ENCODE assay signal across 1 cellular context in genomic region chr19:18317998-18318800, GRCh38.
TF ChIP-seq lines count a peak whose summit lies in the region.

No MANE protein-coding gene starts in this region.

TF ChIP-seq in K562, 482 proteins besides CTCF, POLR2A, EP300 and RAD21 (continues in another document):
- no peak for TF ChIP-seq CHD4 (IDR thresholded peaks at IDR 0.05; ENCODE audit: insufficient read depth, insufficient replicate concordance, low read depth, low read length, poor library complexity, severe bottlenecking)
- TF ChIP-seq ZNF354B (CRISPR knock-in tag; IDR thresholded peaks at IDR 0.05) = no peak
- TF ChIP-seq ZBTB1 (CRISPR knock-in tag; IDR thresholded peaks at IDR 0.05; ENCODE audit: borderline replicate concordance, low read depth) = 0 out of 2 replicates have a peak, but pooled peaks have one; percentile 29
- no peak for TF ChIP-seq SRSF7 (optimal IDR thresholded peaks at IDR 0.05; ENCODE audit: low read depth, low read length)
- TF ChIP-seq YBX1 (IDR thresholded peaks at IDR 0.05) = no peak
- TF ChIP-seq ZNF395 (CRISPR knock-in tag; IDR thresholded peaks at IDR 0.05) = peak; percentile 92
- no peak for TF ChIP-seq ZC3H11A (IDR thresholded peaks at IDR 0.05; ENCODE audit: low read depth, low read length)
- no peak for TF ChIP-seq FOSL1 (tag; conservative IDR thresholded peaks at IDR 0.05)
- no peak for TF ChIP-seq SREBF1 (IDR thresholded peaks at IDR 0.05; ENCODE audit: borderline replicate concordance, low read depth, low read length)
- no peak for TF ChIP-seq DNMT1 (IDR thresholded peaks at IDR 0.05)
- TF ChIP-seq SMARCA4 (IDR thresholded peaks at IDR 0.05) = peak; percentile 71
- TF ChIP-seq ZNF146 (CRISPR knock-in tag; IDR thresholded peaks at IDR 0.05; ENCODE audit: unreplicated experiment) = no peak
- TF ChIP-seq KLF1 (tag; IDR thresholded peaks at IDR 0.05) = no peak
- TF ChIP-seq NCOA6 (IDR thresholded peaks at IDR 0.05) = no peak
- no peak for TF ChIP-seq PCBP1 (IDR thresholded peaks at IDR 0.05; ENCODE audit: low read depth, low read length, poor library complexity, severe bottlenecking)
- TF ChIP-seq ADNP (tag; IDR thresholded peaks at IDR 0.05) = no peak
- no peak for TF ChIP-seq GTF3C2 (IDR thresholded peaks at IDR 0.05; ENCODE audit: borderline replicate concordance, extremely low read depth, insufficient read length)
- no peak for TF ChIP-seq KAT8 (IDR thresholded peaks at IDR 0.05; ENCODE audit: low read depth)
- TF ChIP-seq ZFP36 (IDR thresholded peaks at IDR 0.05; ENCODE audit: low read depth, low read length, partially characterized antibody) = no peak
- TF ChIP-seq SIN3B (IDR thresholded peaks at IDR 0.05; ENCODE audit: low read depth) = no peak
- TF ChIP-seq GTF2B (IDR thresholded peaks at IDR 0.05; ENCODE audit: extremely low read depth, insufficient read length) = no peak
- TF ChIP-seq ZKSCAN3 (CRISPR knock-in tag; IDR thresholded peaks at IDR 0.05) = no peak
- no peak for TF ChIP-seq KDM1A (IDR thresholded peaks at IDR 0.05)
- TF ChIP-seq NR2C1 (IDR thresholded peaks at IDR 0.05) = no peak
- 0 out of 2 replicates have a peak, but pooled peaks have one; percentile 26 for TF ChIP-seq NR2C1 (tag; IDR thresholded peaks at IDR 0.05)
- TF ChIP-seq DPF2 (IDR thresholded peaks at IDR 0.05) = peak; percentile 62
- no peak for TF ChIP-seq IRF1 (CRISPR knock-in tag; IDR thresholded peaks at IDR 0.05; ENCODE audit: borderline replicate concordance)
- TF ChIP-seq CBX5 (IDR thresholded peaks at IDR 0.05; ENCODE audit: borderline replicate concordance, low read depth) = no peak
- peak; percentile 78 for TF ChIP-seq CUX1 (CRISPR knock-in tag; IDR thresholded peaks at IDR 0.05)
- TF ChIP-seq E2F4 (CRISPR knock-in tag; IDR thresholded peaks at IDR 0.05; ENCODE audit: low read depth) = no peak
- 0 out of 2 replicates have a peak, but pooled peaks have one; percentile 58 for TF ChIP-seq GATAD2B (IDR thresholded peaks at IDR 0.05; ENCODE audit: borderline replicate concordance)
- TF ChIP-seq ZBTB33 (CRISPR knock-in tag; IDR thresholded peaks at IDR 0.05) = no peak
- TF ChIP-seq HMGN3 (IDR thresholded peaks at IDR 0.05; ENCODE audit: borderline replicate concordance, extremely low read depth, insufficient read length, low read depth, low read length) = no peak
- 0 out of 2 replicates have a peak, but pooled peaks have one; percentile 26 for TF ChIP-seq MTA2 (IDR thresholded peaks at IDR 0.05; ENCODE audit: low read depth)
- no peak for TF ChIP-seq NR3C1 (CRISPR knock-in tag; IDR thresholded peaks at IDR 0.05)
- no peak for TF ChIP-seq ZNF444 (CRISPR knock-in tag; IDR thresholded peaks at IDR 0.05)
- TF ChIP-seq NFATC3 (IDR thresholded peaks at IDR 0.05) = no peak
- no peak for TF ChIP-seq SMARCC2 (IDR thresholded peaks at IDR 0.05; ENCODE audit: low read depth)
- TF ChIP-seq ZNF311 (CRISPR knock-in tag; IDR thresholded peaks at IDR 0.05) = peak; percentile 63; the same call in 1 of the 2 replicates
- no peak; the same call in 1 of the 2 replicates for TF ChIP-seq ATF6 (CRISPR knock-in tag; IDR thresholded peaks at IDR 0.05)
- peak; percentile 57; the same call in 1 of the 2 replicates for TF ChIP-seq ZNF589 (CRISPR knock-in tag; IDR thresholded peaks at IDR 0.05; ENCODE audit: low read depth)
- TF ChIP-seq ZFP30 (CRISPR knock-in tag; IDR thresholded peaks at IDR 0.05; ENCODE audit: borderline replicate concordance) = no peak
- TF ChIP-seq CEBPB (tag; IDR thresholded peaks at IDR 0.05) = no peak
- TF ChIP-seq THRAP3 (IDR thresholded peaks at IDR 0.05; ENCODE audit: borderline replicate concordance) = no peak
- no peak for TF ChIP-seq GTF2A2 (tag; IDR thresholded peaks at IDR 0.05)
- no peak for TF ChIP-seq FOS (IDR thresholded peaks at IDR 0.05; ENCODE audit: extremely low read depth, insufficient read length)
- TF ChIP-seq ZNF24 (IDR thresholded peaks at IDR 0.05) = no peak
- TF ChIP-seq ZNF224 (CRISPR knock-in tag; IDR thresholded peaks at IDR 0.05) = no peak
- TF ChIP-seq ZBTB17 (CRISPR knock-in tag; IDR thresholded peaks at IDR 0.05) = peak; percentile 62
- no peak for TF ChIP-seq RBM34 (IDR thresholded peaks at IDR 0.05; ENCODE audit: borderline replicate concordance, insufficient read depth, low read length)
- no peak for TF ChIP-seq NFE2L1 (tag; IDR thresholded peaks at IDR 0.05; ENCODE audit: borderline replicate concordance, low read depth)
- TF ChIP-seq PTBP1 (IDR thresholded peaks at IDR 0.05; ENCODE audit: low read depth, low read length) = no peak
- no peak for TF ChIP-seq FIP1L1 (IDR thresholded peaks at IDR 0.05; ENCODE audit: low read depth, low read length, poor library complexity, severe bottlenecking)
- 0 out of 4 replicates have a peak, but pooled peaks of 1 of the 2 experiments have one; percentile 23 for TF ChIP-seq MLX (CRISPR knock-in tag; conservative IDR thresholded peaks at IDR 0.05)
- TF ChIP-seq ERF (CRISPR knock-in tag; IDR thresholded peaks at IDR 0.05) = 0 out of 2 replicates have a peak, but pooled peaks have one; percentile 42
